ENCODE assay signal across 8 cellular contexts in genomic region chr22:24954114-24954463, GRCh38. TPM values are rescaled to one million over a fixed set of nuclear protein-coding genes. Genes with fewer than 3 reads are reported as not detected.
DNase-seq lines count a peak whose midpoint lies in the region; ATAC-seq and TF ChIP-seq lines count a peak whose summit lies in the region.
"Had no signal": no experiment of that assay in that cellular context is flagged by ENCODE, and none has a peak within 500 bp of the region (broad histone marks: within the 10 kb centered on the region; RNA-seq: fewer than 3 reads in every experiment).

No MANE protein-coding gene starts in this region.

- DNase-seq in HT-29 (ENCODE audit: low spot score): peak; percentile 17
- peak; percentile 60 for DNase-seq in amniotic epithelial cell (ENCODE audit: low read depth)
- no peak for DNase-seq in kidney epithelial cell (ENCODE audit: low read depth)
- no peak for DNase-seq in activated T-cell treated with anti-CD3 and anti-CD28 coated beads, Interleukin-2, amount 50 U/mL, for 48 hours
- no peak for DNase-seq in stimulated activated naive CD8-positive, alpha-beta T cell treated with anti-CD3 and anti-CD28 coated beads, Interleukin-15, Interleukin-2, amounts not matched to agents 100 U/mL and 50 U/mL, for 24 hours
- DNase-seq: NCI-H1436 treated with DMSO at 0.1 percent for 48 hours had no signal

- H3K27me3 ChIP-seq in kidney epithelial cell (ENCODE audit: control insufficient read depth, insufficient read depth, low read length): peaks cover 2% of the 10 kb centered on the region

- H3K4me3 ChIP-seq in kidney epithelial cell (ENCODE audit: low read depth, low read length) (peak overlapping the region; percentile 77), skin epidermis (peak overlapping the region in 4 of 7 experiments; percentile 42 to 83 (median 64))

- ATAC-seq in HG03432 (IDR thresholded peaks at IDR 0.05; ENCODE audit: unreplicated experiment): no peak
- no peak for ATAC-seq in stimulated activated naive CD8-positive, alpha-beta T cell treated with anti-CD3 and anti-CD28 coated beads, Interleukin-15, Interleukin-2, amounts not matched to agents 100 U/mL and 50 U/mL, for 24 hours

- peak overlapping the region in 5 of 21 experiments; percentile 25 to 86 (median 77) for H3K27ac ChIP-seq in skin epidermis

- no peak for TF ChIP-seq CTCF in kidney epithelial cell (IDR thresholded peaks at IDR 0.05; ENCODE audit: insufficient read depth, low read length, poor library complexity, severe bottlenecking)

- H3K36me3 ChIP-seq in kidney epithelial cell (ENCODE audit: control insufficient read depth, insufficient read depth, low read length): no peaks in the 10 kb centered on the region

RNA-seq across cellular contexts. Expression of gene KIAA1671, which starts 1.6 kb away (rescaled TPM):
- 9.0 and 11.2 TPM in 2 replicates for total RNA-seq in HT-29 (2014; rRNA removed; shearing (Covaris generic))
- total RNA-seq in kidney epithelial cell: 32.3 and 35.6 TPM in 2 replicates

RNA-seq across cellular contexts. Expression of gene LHFPL7, which starts 7.6 kb away (rescaled TPM):
- not detected in 2 replicates for total RNA-seq in HT-29 (2014; rRNA removed; shearing (Covaris generic))
- total RNA-seq in kidney epithelial cell: not detected in 2 replicates

Comparison
In these comparisons a context has a peak if more than half of its experiments do, and no peak if none do; other contexts are left out.
1. DNase-seq: peak in HT-29 (single experiment) and amniotic epithelial cell (single experiment); none in kidney epithelial cell (single experiment), activated T-cell treated with anti-CD3 and anti-CD28 coated beads, Interleukin-2, amount 50 U/mL, for 48 hours (0 of 2) and stimulated activated naive CD8-positive, alpha-beta T cell treated with anti-CD3 and anti-CD28 coated beads, Interleukin-15, Interleukin-2, amounts not matched to agents 100 U/mL and 50 U/mL, for 24 hours (single experiment).